1 cellular context compared by ENCODE assay signal in the genomic region with DNA sequence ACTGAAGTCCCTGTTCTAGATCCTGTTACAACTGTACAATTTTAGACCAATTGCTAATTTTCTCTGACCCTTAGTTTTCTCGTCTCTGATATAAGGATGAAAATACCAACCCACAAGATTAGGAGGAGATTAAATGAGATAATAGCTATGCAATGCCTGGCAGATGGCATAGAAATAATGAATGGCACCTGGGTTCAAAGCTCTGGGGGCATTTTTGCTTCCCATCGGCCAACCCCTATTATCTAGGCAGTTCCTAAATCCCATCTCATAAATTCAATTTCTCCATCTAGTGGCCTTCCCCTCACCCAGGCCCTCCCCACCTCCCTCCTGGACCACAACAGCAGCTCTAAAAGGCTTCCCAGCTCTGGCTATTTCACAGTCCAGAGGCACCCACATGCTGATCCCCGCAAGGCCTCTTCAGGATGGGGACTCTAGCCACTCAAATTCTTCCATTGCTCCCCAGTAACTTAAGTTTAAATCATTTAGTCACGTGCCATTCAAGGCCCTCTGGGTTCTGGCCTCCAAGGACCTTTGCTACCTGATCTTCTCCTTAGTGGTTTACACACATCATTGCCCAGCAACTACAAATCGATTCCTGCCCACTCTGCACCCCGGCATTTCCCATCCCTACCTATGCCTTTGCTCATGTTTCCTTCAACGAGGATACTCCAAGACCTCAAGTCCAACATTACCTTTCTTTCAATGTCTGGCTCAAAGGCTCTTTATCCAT.
TF ChIP-seq lines count a peak whose summit lies in the region.

No MANE protein-coding gene starts in this region.

TF ChIP-seq in HepG2, 621 proteins besides CTCF, POLR2A, EP300 and RAD21:
- TF ChIP-seq GFI1 (CRISPR knock-in tag; IDR thresholded peaks at IDR 0.05; ENCODE audit: borderline replicate concordance) = no peak
- TF ChIP-seq ZNF383 (CRISPR knock-in tag; IDR thresholded peaks at IDR 0.05; ENCODE audit: borderline replicate concordance) = no peak
- no peak for TF ChIP-seq RBFOX2 (IDR thresholded peaks at IDR 0.05; ENCODE audit: low read depth, low read length)
- 0 out of 2 replicates have a peak, but pooled peaks have one; percentile 19 for TF ChIP-seq POLR2G (IDR thresholded peaks at IDR 0.05; ENCODE audit: low read depth, low read length)
- TF ChIP-seq ZNF317 (CRISPR knock-in tag; IDR thresholded peaks at IDR 0.05) = peak; percentile 48; the same call in 1 of the 2 replicates
- TF ChIP-seq SNAI1 (CRISPR knock-in tag; IDR thresholded peaks at IDR 0.05; ENCODE audit: borderline replicate concordance) = no peak
- TF ChIP-seq TOPORS (CRISPR knock-in tag; IDR thresholded peaks at IDR 0.05) = no peak
- TF ChIP-seq HOXA3 (CRISPR knock-in tag; IDR thresholded peaks at IDR 0.05) = no peak
